In genomic region chr12:106327256-106327852, GRCh38 we compare ENCODE assay signal across 28 cellular contexts. TPM values are rescaled to one million over a fixed set of nuclear protein-coding genes. Genes with fewer than 3 reads are reported as not detected.
DNase-seq lines count a peak whose midpoint lies in the region; ATAC-seq, FAIRE-seq and TF ChIP-seq lines count a peak whose summit lies in the region.
"Had no signal": no experiment of that assay in that cellular context is flagged by ENCODE, and none has a peak within 500 bp of the region (broad histone marks: within the 10 kb centered on the region; RNA-seq: fewer than 3 reads in every experiment).

No MANE protein-coding gene starts in this region.

- no peak overlapping the region for H4K8ac ChIP-seq in H1 (ENCODE audit: extremely low read depth, insufficient read depth, low read length)

- no peak overlapping the region for H2AK5ac ChIP-seq in H1 (ENCODE audit: low read depth, low read length)

- no peak overlapping the region for H2AFZ ChIP-seq in H1 (ENCODE audit: low read length)
- H2AFZ ChIP-seq: PC-9 had no signal

- POLR2A ChIA-PET in H1 (lab: Charles Lee; ENCODE audit: partially characterized antibody): no interaction called here

- no peak overlapping the region for H3K56ac ChIP-seq in H1 (replicated peaks; ENCODE audit: insufficient read length, low read depth, low read length)

- H3K23me2 ChIP-seq in H1 (ENCODE audit: low read depth, low read length): no peaks in the 10 kb centered on the region; the same call in 1 of the 2 replicates

- no peaks in the 10 kb centered on the region for H3K79me2 ChIP-seq in H1 (ENCODE audit: control insufficient read depth in 1 of 2, insufficient read depth in 2 of 2, low read length in 2 of 2)

- H2BK12ac ChIP-seq in H1 (ENCODE audit: low read depth, low read length): no peak overlapping the region

- CTCF ChIA-PET in H1 (lab: Charles Lee; ENCODE audit: partially characterized antibody): interaction anchor here (0.7 to 2.0 kb wide), 3 partner anchors 12 to 727 kb away, joined by 3 to 7 read pairs (median 3); no protein-coding TSS in a partner anchor

- no peaks in the 10 kb centered on the region for H4K20me1 ChIP-seq in H1 (replicated peaks in 1 of 2; ENCODE audit: control insufficient read depth in 1 of 2, insufficient read depth in 2 of 2, low read length in 2 of 2)

- no peak overlapping the region for H2BK20ac ChIP-seq in H1 (ENCODE audit: low read length)

- H4K5ac ChIP-seq in H1 (ENCODE audit: insufficient read length, low read depth, low read length): no peak overlapping the region

- no peak overlapping the region for H3K23ac ChIP-seq in H1 (ENCODE audit: insufficient read length)

- no peak overlapping the region for H3K4ac ChIP-seq in H1 (replicated peaks; ENCODE audit: insufficient read length, low read depth, low read length)

- no peaks in the 10 kb centered on the region for H3K9me3 ChIP-seq in heart left ventricle
- peaks cover 0 to 1% of the 10 kb centered on the region in 2 experiments; a peak in 1 of 4 replicates for H3K9me3 ChIP-seq in H1 (ENCODE audit: insufficient read depth in 2 of 2, low read depth in 1 of 2, low read length in 1 of 2)
- no peaks in the 10 kb centered on the region for H3K9me3 ChIP-seq in subcutaneous abdominal adipose tissue (ENCODE audit: control insufficient read depth in 5 of 5, low read length in 5 of 5)
- H3K9me3 ChIP-seq: Caco-2, SJCRH30 had no signal

- H2BK120ac ChIP-seq in H1 (replicated peaks; ENCODE audit: low read depth, low read length): no peak overlapping the region

- H3K4me2 ChIP-seq in H1 (ENCODE audit: insufficient read depth in 1 of 2, low read depth in 2 of 2, low read length in 2 of 2): no peak overlapping the region
- H3K4me2 ChIP-seq: PC-9 had no signal

- ATAC-seq in heart left ventricle: no peak
- no peak for ATAC-seq in left ventricle myocardium superior
- no peak for ATAC-seq in HG02759 (IDR thresholded peaks at IDR 0.05; ENCODE audit: unreplicated experiment)
- ATAC-seq in HG03457 (IDR thresholded peaks at IDR 0.05; ENCODE audit: unreplicated experiment): no peak
- ATAC-seq: CD8-positive, alpha-beta T cell; HCT116; HepG2; Right ventricle myocardium inferior; SK-N-SH treated with all-trans-retinoic acid at 6 μM for 48 hours had no signal

- peak overlapping the region in 7 of 12 donors; percentile 5 to 50 (median 22) for H3K27ac ChIP-seq in heart left ventricle
- no peak overlapping the region for H3K27ac ChIP-seq in H1 (ENCODE audit: low read depth, low read length)
- peak overlapping the region; percentile 13 for H3K27ac ChIP-seq in subcutaneous abdominal adipose tissue (ENCODE audit: low read depth, low read length)
- H3K27ac ChIP-seq: 22Rv1, C4-2B, PC-9, SJCRH30 had no signal

- H3K14ac ChIP-seq in H1 (ENCODE audit: insufficient read length): no peak overlapping the region

- no peak overlapping the region for H2BK15ac ChIP-seq in H1 (ENCODE audit: low read length)

- 51 to 73% (median 65%) methylated on average over 2 of the region's 2 CpGs for WGBS in heart left ventricle, 4 donors
- WGBS in H1 (ENCODE audit: extremely low coverage in 1 of 2, insufficient coverage in 1 of 2, insufficient read length in 1 of 2, insufficient replicate concordance in 2 of 2, low coverage in 1 of 2, low lambda C conversion rate in 2 of 2, missing lambda C conversion rate in 1 of 2), 2 experiments: 67% methylated on average over 2 of the region's 2 CpGs; no CpG with 5 or more reads in 1 of the 2 experiments

- no peak for TF ChIP-seq POLR2A in heart left ventricle (IDR thresholded peaks at IDR 0.05)
- no peak for TF ChIP-seq POLR2A in H1 (IDR thresholded peaks at IDR 0.05; ENCODE audit: control extremely low read depth in 1 of 2, low read depth in 2 of 2, low read length in 2 of 2)

- no peak for TF ChIP-seq EP300 in H1 (IDR thresholded peaks at IDR 0.05; ENCODE audit: borderline replicate concordance in 1 of 2, low read depth in 2 of 2, low read length in 2 of 2)

- H3K18ac ChIP-seq in H1 (ENCODE audit: extremely low read depth, low read length): no peak overlapping the region

- H3K27me3 ChIP-seq in heart left ventricle (no peaks in the 10 kb centered on the region), H1 (replicated peaks in 1 of 4; ENCODE audit: control insufficient read depth in 3 of 4, extremely low read depth in 1 of 4, insufficient read depth in 3 of 4, low read length in 3 of 4) (peaks cover 0 to 5% (median 1%) of the 10 kb centered on the region in 4 experiments; a peak in 3 of 7 replicates), subcutaneous abdominal adipose tissue (ENCODE audit: control insufficient read depth in 5 of 5, insufficient read depth in 4 of 5, low read length in 5 of 5) (no peaks in the 10 kb centered on the region)
- H3K27me3 ChIP-seq: SJCRH30 had no signal

- FAIRE-seq in H1 (lab: Jason Lieb, UNC): no peak
- FAIRE-seq: G401.6, HepG2 had no signal

- no peak overlapping the region for H3K4me3 ChIP-seq in heart left ventricle
- H3K4me3 ChIP-seq in H1 (ENCODE audit: extremely low read depth in 1 of 4, insufficient read depth in 2 of 4, low read depth in 3 of 4, low read length in 4 of 4): no peak overlapping the region
- no peak overlapping the region for H3K4me3 ChIP-seq in subcutaneous abdominal adipose tissue (ENCODE audit: low read depth in 1 of 5, low read length in 5 of 5)
- H3K4me3 ChIP-seq: PC-9, SJCRH30 had no signal

- no peaks in the 10 kb centered on the region for H3K79me1 ChIP-seq in H1 (ENCODE audit: low read depth, low read length)

- H2BK5ac ChIP-seq in H1 (ENCODE audit: low read depth, low read length): no peak overlapping the region

- peaks cover 0 to 100% (median 80%) of the 10 kb centered on the region in 9 donors for H3K36me3 ChIP-seq in heart left ventricle
- no peaks in the 10 kb centered on the region; a peak in 2 of 8 replicates for H3K36me3 ChIP-seq in H1 (ENCODE audit: control insufficient read depth in 2 of 4, insufficient read depth in 4 of 4, low read length in 3 of 4)
- H3K36me3 ChIP-seq in subcutaneous abdominal adipose tissue (ENCODE audit: control insufficient read depth in 5 of 5, insufficient read depth in 5 of 5, low read length in 5 of 5): peaks cover 34 to 62% (median 54%) of the 10 kb centered on the region in 5 donors
- H3K36me3 ChIP-seq: SJCRH30 had no signal

- no peak overlapping the region for H4K91ac ChIP-seq in H1 (replicated peaks; ENCODE audit: insufficient read length, low read length)

- TF ChIP-seq CTCF in heart left ventricle (IDR thresholded peaks at IDR 0.05): no peak
- TF ChIP-seq CTCF in H1 (IDR thresholded peaks at IDR 0.05; ENCODE audit: control extremely low read depth in 1 of 3, insufficient read depth in 1 of 3, low read depth in 1 of 3, low read length in 3 of 3): no peak

- H3K9ac ChIP-seq in H1 (replicated peaks in 1 of 4; ENCODE audit: extremely low read depth in 1 of 4, low read depth in 3 of 4, low read length in 3 of 4): no peak overlapping the region
- peak overlapping the region in 1 of 5 donors; percentile 9 for H3K9ac ChIP-seq in subcutaneous abdominal adipose tissue (ENCODE audit: low read length in 5 of 5)

- peak; percentile 15 for DNase-seq in NCI-H1105 treated with DMSO at 0.1 percent for 48 hours (lab: John Stamatoyannopoulos, UW)
- no peak for DNase-seq in NCI-H1105 (lab: John Stamatoyannopoulos, UW)
- DNase-seq in heart left ventricle: no peak
- no peak for DNase-seq in left ventricle myocardium superior
- DNase-seq in H1 (ENCODE audit: low read depth in 1 of 2, low spot score in 2 of 2): no peak
- DNase-seq: Caco-2; CD8-positive, alpha-beta T cell; GOT3; MV-4-11; NCI-H187; NCI-H2081 treated with DMSO at 0.1 percent for 48 hours; NCI-H2171; NCI-H226; NCI-H510A; NCI-H69; NK-92 treated with Interleukin-12 subunit alpha and Interleukin-12 subunit beta, amount 100 ng/mL, for 24 hours; PC-9; SJCRH30 had no signal

- intact Hi-C loops in heart left ventricle (cut with DNase I) (no loop called here), left ventricle myocardium superior (cut with micrococcal nuclease) (no loop called here)

- no peak for TF ChIP-seq RAD21 in H1 (IDR thresholded peaks at IDR 0.05 in 1 of 2, conservative IDR thresholded peaks at IDR 0.05 in 1 of 2; ENCODE audit: low read depth in 2 of 2, low read length in 2 of 2)

- H3K4me1 ChIP-seq in heart left ventricle: peaks cover 0 to 41% (median 11%) of the 10 kb centered on the region in 12 donors
- H3K4me1 ChIP-seq in H1 (replicated peaks in 1 of 4; ENCODE audit: control insufficient read depth in 3 of 4, insufficient read depth in 4 of 4, low read length in 3 of 4): peaks cover 2 to 6% (median 4%) of the 10 kb centered on the region in 4 experiments; a peak in 4 of 7 replicates
- H3K4me1 ChIP-seq in subcutaneous abdominal adipose tissue (ENCODE audit: control insufficient read depth in 5 of 5, insufficient read depth in 5 of 5, low read length in 5 of 5): peaks cover 2 to 30% (median 8%) of the 10 kb centered on the region in 5 donors
- H3K4me1 ChIP-seq: Caco-2, SJCRH30 had no signal

TF ChIP-seq in H1, 55 proteins besides CTCF, POLR2A, EP300 and RAD21 (continues in another document):
- no peak for TF ChIP-seq SIRT6 (IDR thresholded peaks at IDR 0.05; ENCODE audit: low read length)
- no peak for TF ChIP-seq SIX5 (IDR thresholded peaks at IDR 0.05; ENCODE audit: low read depth, low read length)

RNA-seq across cellular contexts. Expression of gene TCP11L2, which starts 24.8 kb away (rescaled TPM):
- total RNA-seq in heart left ventricle (100 to 1,000 TPM in 5 of 9 donors, 10 to 100 TPM in 4; 60.8 to 147 (median 113) TPM), left ventricle myocardium superior (104 TPM)
- polyA plus RNA-seq in heart left ventricle (10 to 100 TPM; 15.5 to 17.3 TPM), H1 (2011; rRNA removed) (1.9 and 2.1 TPM in 2 replicates)
- 7.1 and 7.7 TPM in 2 replicates for total RNA-seq in H1 (2021; fragmentation: NEBNext Ultra II Directional; extraction: Animal tissue kit (Norgen Biotek cat#: 25700))
- polyA plus RNA-seq in H1 (2011; cell fraction: cytosol; rRNA removed): 3.1 TPM
- polyA plus RNA-seq in H1 (2011; cell fraction: nucleus; rRNA removed): 3.2 TPM
- 2.9 to 3.5 TPM (median 3.1 TPM) in 4 replicates for polyA plus RNA-seq in H1 (2012, experiment 1 of 2)
- 0.79 TPM for polyA plus RNA-seq in H1 (2012, experiment 2 of 2)
- 2.7 TPM for polyA plus RNA-seq in H1 (2013, experiment 1 of 2)
- polyA plus RNA-seq in H1 (2013, experiment 2 of 2): 2.1 TPM
- polyA minus RNA-seq in H1 (2011; rRNA and poly(A)+ RNA removed): 17.3 and 21.9 TPM in 2 replicates
- polyA minus RNA-seq in H1 (2011; cell fraction: cytosol; rRNA and poly(A)+ RNA removed): 8.1 TPM
- polyA minus RNA-seq in H1 (2011; cell fraction: nucleus; rRNA and poly(A)+ RNA removed): 15.3 TPM

RNA-seq across cellular contexts. Expression of gene POLR3B, which starts 30.2 kb away (rescaled TPM):
- total RNA-seq in heart left ventricle (10 to 100 TPM in 2 of 9 donors, 1 to 10 TPM in 7; 6.4 to 12.3 (median 9.3) TPM), left ventricle myocardium superior (7.5 TPM)
- polyA plus RNA-seq in heart left ventricle (1 to 10 TPM; 2.5 to 8.1 TPM), H1 (2011; rRNA removed) (4.2 and 5.0 TPM in 2 replicates)
- 13.0 and 13.2 TPM in 2 replicates for total RNA-seq in H1 (2021; fragmentation: NEBNext Ultra II Directional; extraction: Animal tissue kit (Norgen Biotek cat#: 25700))
- 6.2 TPM for polyA plus RNA-seq in H1 (2011; cell fraction: cytosol; rRNA removed)
- polyA plus RNA-seq in H1 (2011; cell fraction: nucleus; rRNA removed): 3.6 TPM
- 6.6 to 9.9 TPM (median 6.7 TPM) in 4 replicates for polyA plus RNA-seq in H1 (2012, experiment 1 of 2)
- polyA plus RNA-seq in H1 (2012, experiment 2 of 2): 0.42 TPM
- polyA plus RNA-seq in H1 (2013, experiment 1 of 2): 6.1 TPM
- polyA plus RNA-seq in H1 (2013, experiment 2 of 2): 5.6 TPM
- 12.2 and 15.0 TPM in 2 replicates for polyA minus RNA-seq in H1 (2011; rRNA and poly(A)+ RNA removed)
- 9.0 TPM for polyA minus RNA-seq in H1 (2011; cell fraction: cytosol; rRNA and poly(A)+ RNA removed)
- 11.7 TPM for polyA minus RNA-seq in H1 (2011; cell fraction: nucleus; rRNA and poly(A)+ RNA removed)
